Comparison of ENCODE assay signal across 2 cellular contexts in genomic region chr20:23034721-23035671, GRCh38.
TF ChIP-seq lines count a peak whose summit lies in the region.

SSTR4 (plus strand) TSS chr20:23035312; CDS start chr20:23035484, 172 bp downstream.

TF ChIP-seq in A549, 52 proteins besides CTCF, POLR2A, EP300 and RAD21:
- no peak for TF ChIP-seq GATA3 (IDR thresholded peaks at IDR 0.05; ENCODE audit: borderline replicate concordance)

TF ChIP-seq in WTC11, 78 proteins besides CTCF, POLR2A, EP300 and RAD21:
- TF ChIP-seq USF1 (CRISPR knock-in tag; IDR thresholded peaks at IDR 0.05) (no peak), ZBTB43 (CRISPR knock-in tag; IDR thresholded peaks at IDR 0.05) (no peak), NFYB (CRISPR knock-in tag; conservative IDR thresholded peaks at IDR 0.05; ENCODE audit: low read depth) (no peak), NFATC4 (CRISPR knock-in tag; IDR thresholded peaks at IDR 0.05) (no peak), ESRRA (CRISPR knock-in tag; IDR thresholded peaks at IDR 0.05; ENCODE audit: borderline replicate concordance) (no peak), JUN (CRISPR knock-in tag; IDR thresholded peaks at IDR 0.05) (no peak), FOXP4 (CRISPR knock-in tag; IDR thresholded peaks at IDR 0.05) (peak; percentile 46; the same call in 1 of the 2 replicates), TCF7 (CRISPR knock-in tag; IDR thresholded peaks at IDR 0.05; ENCODE audit: low read depth) (no peak), CREB1 (CRISPR knock-in tag; IDR thresholded peaks at IDR 0.05) (no peak), ETV6 (CRISPR knock-in tag; IDR thresholded peaks at IDR 0.05) (0 out of 2 replicates have a peak, but pooled peaks have one; percentile 21), USF2 (CRISPR knock-in tag; IDR thresholded peaks at IDR 0.05) (no peak), FOXK1 (CRISPR knock-in tag; IDR thresholded peaks at IDR 0.05) (no peak), ZNF532 (CRISPR knock-in tag; IDR thresholded peaks at IDR 0.05; ENCODE audit: borderline replicate concordance) (no peak), ZNF263 (CRISPR knock-in tag; IDR thresholded peaks at IDR 0.05; ENCODE audit: low read depth) (no peak), NR3C1 (CRISPR knock-in tag; conservative IDR thresholded peaks at IDR 0.05; ENCODE audit: low read depth) (no peak), FOXP1 (CRISPR knock-in tag; IDR thresholded peaks at IDR 0.05; ENCODE audit: borderline replicate concordance) (no peak), ATF1 (CRISPR knock-in tag; IDR thresholded peaks at IDR 0.05) (no peak), MAX (CRISPR knock-in tag; IDR thresholded peaks at IDR 0.05) (peak; percentile 27; the same call in 1 of the 2 replicates), ZNF317 (CRISPR knock-in tag; IDR thresholded peaks at IDR 0.05; ENCODE audit: borderline replicate concordance, low read depth) (no peak), ZNF425 (CRISPR knock-in tag; conservative IDR thresholded peaks at IDR 0.05) (no peak), AFF4 (CRISPR knock-in tag; IDR thresholded peaks at IDR 0.05; ENCODE audit: borderline replicate concordance) (no peak), ATF2 (CRISPR knock-in tag; IDR thresholded peaks at IDR 0.05; ENCODE audit: borderline replicate concordance, low read depth) (no peak), AR (CRISPR knock-in tag; IDR thresholded peaks at IDR 0.05) (no peak)
